Comparison of ENCODE assay signal across 20 cellular contexts in the genomic region with DNA sequence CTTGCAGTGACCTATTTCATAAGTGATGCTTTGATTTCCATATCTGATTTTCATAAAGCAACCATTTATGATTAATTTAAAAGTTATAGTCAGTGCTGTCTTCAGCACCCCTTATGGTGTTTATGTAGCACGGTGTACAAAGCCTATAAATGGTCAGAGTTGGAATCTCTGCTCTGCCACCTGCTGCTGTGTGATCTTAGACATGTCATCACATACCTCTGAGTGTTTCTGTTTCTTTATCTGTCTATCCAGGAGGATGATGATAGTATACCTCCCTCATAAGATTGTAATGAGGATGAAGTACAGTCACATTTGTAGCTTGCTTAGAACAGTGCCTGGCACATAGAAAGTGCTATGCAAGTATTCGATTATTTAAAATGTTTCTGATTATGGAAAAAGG.
"Had no signal": no experiment of that assay in that cellular context is flagged by ENCODE, and none has a peak within 500 bp of the region (broad histone marks: within the 10 kb centered on the region; RNA-seq: fewer than 3 reads in every experiment).

No MANE protein-coding gene starts in this region.

- ATAC-seq: esophagus mucosa; heart left ventricle; natural killer cell; stimulated activated memory B cell treated with anti-CD40 and anti-IgM and Interleukin-4, amounts not matched to agents 10 μg/mL and 1 μg/mL and 100 μg/mL, for 72 hours; stimulated activated naive CD8-positive, alpha-beta T cell treated with anti-CD3 and anti-CD28 coated beads, Interleukin-15, amount 100 ng/mL, for 72 hours; upper lobe of right lung had no signal

- H3K4me3 ChIP-seq: dorsolateral prefrontal cortex, heart left ventricle, sigmoid colon, testis, tibial nerve, upper lobe of right lung, vagina had no signal

- H3K27ac Mint-ChIP-seq: natural killer cell; stimulated activated memory B cell treated with anti-CD40 and anti-IgM and Interleukin-4, amounts not matched to agents 10 μg/mL and 1 μg/mL and 100 μg/mL, for 72 hours; stimulated activated naive CD8-positive, alpha-beta T cell treated with anti-CD3 and anti-CD28 coated beads, Interleukin-15, amount 100 ng/mL, for 72 hours had no signal

- H3K36me3 ChIP-seq: sigmoid colon, tibial nerve, upper lobe of right lung had no signal

- H3K27me3 ChIP-seq: dorsolateral prefrontal cortex, heart left ventricle, sigmoid colon, testis, tibial nerve, upper lobe of right lung, vagina had no signal

- H3K9me3 ChIP-seq: heart left ventricle, sigmoid colon, testis, tibial nerve, upper lobe of right lung, vagina had no signal

- H3K4me1 ChIP-seq: heart left ventricle, sigmoid colon, tibial nerve, upper lobe of right lung, vagina had no signal

- H3K9me3 Mint-ChIP-seq: natural killer cell; stimulated activated memory B cell treated with anti-CD40 and anti-IgM and Interleukin-4, amounts not matched to agents 10 μg/mL and 1 μg/mL and 100 μg/mL, for 72 hours; stimulated activated naive CD8-positive, alpha-beta T cell treated with anti-CD3 and anti-CD28 coated beads, Interleukin-15, amount 100 ng/mL, for 72 hours had no signal

- H3K27ac ChIP-seq: dorsolateral prefrontal cortex, heart left ventricle, sigmoid colon, testis, tibial nerve, upper lobe of right lung, vagina had no signal

- H3K4me3 Mint-ChIP-seq: natural killer cell; neural crest cell; stimulated activated memory B cell treated with anti-CD40 and anti-IgM and Interleukin-4, amounts not matched to agents 10 μg/mL and 1 μg/mL and 100 μg/mL, for 72 hours; stimulated activated naive CD8-positive, alpha-beta T cell treated with anti-CD3 and anti-CD28 coated beads, Interleukin-15, amount 100 ng/mL, for 72 hours had no signal

- DNase-seq: cortex of kidney; dorsolateral prefrontal cortex; effector CD8-positive, alpha-beta T cell; heart left ventricle; hippocampal formation; mesendoderm; natural killer cell; posterior cingulate gyrus; sigmoid colon; small intestine; stimulated activated CD4-positive, alpha-beta T cell treated with anti-CD3 and anti-CD28 coated beads, Interleukin-4, amount 100 ng/mL, for 1 hour; stimulated activated CD8-positive, alpha-beta memory T cell treated with anti-CD3 and anti-CD28 coated beads, Interleukin-4, amount 100 ng/mL, for 48 hours; stimulated activated naive CD8-positive, alpha-beta T cell treated with anti-CD3 and anti-CD28 coated beads, Interleukin-15, amount 100 ng/mL, for 72 hours; testis; upper lobe of right lung had no signal

- H3K27me3 Mint-ChIP-seq: stimulated activated memory B cell treated with anti-CD40 and anti-IgM and Interleukin-4, amounts not matched to agents 10 μg/mL and 1 μg/mL and 100 μg/mL, for 72 hours; stimulated activated naive CD8-positive, alpha-beta T cell treated with anti-CD3 and anti-CD28 coated beads, Interleukin-15, amount 100 ng/mL, for 72 hours had no signal
